ENCODE assay signal across 24 cellular contexts in genomic region chr10:112759519-112759918, GRCh38.
"Had no signal": no experiment of that assay in that cellular context is flagged by ENCODE, and none has a peak within 500 bp of the region (broad histone marks: within the 10 kb centered on the region; RNA-seq: fewer than 3 reads in every experiment).

No MANE protein-coding gene starts in this region.

- H3K4me1 ChIP-seq: adrenal gland had no signal

- FAIRE-seq: K562, TTC549 had no signal

- DNase-seq: activated CD4-positive, alpha-beta memory T cell treated with anti-CD3 and anti-CD28 coated beads for 36 hours; activated CD4-positive, alpha-beta T cell treated with anti-CD3 and anti-CD28 coated beads for 36 hours; activated CD4-positive, alpha-beta T cell treated with anti-CD3 and anti-CD28 coated beads, Interleukin-2, amount 10 ng/mL, durations not matched to agents 7 days and 5 days; activated CD8-positive, alpha-beta memory T cell treated with anti-CD3 and anti-CD28 coated beads, Interleukin-2, amount 50 U/mL, for 4 hours; activated gamma-delta T cell treated with Interleukin-2 at 50 U/mL for 16 hours; activated naive CD4-positive, alpha-beta T cell treated with anti-CD3 and anti-CD28 coated beads for 36 hours; activated T-cell treated with anti-CD3 and anti-CD28 coated beads for 4 hours; activated T-cell treated with anti-CD3 and anti-CD28 coated beads, Interleukin-2, amount 50 U/mL, for 4 hours; adrenal gland; NCI-H1105; NCI-H1417 treated with DMSO at 0.1 percent for 48 hours; NCI-H187 treated with DMSO at 0.1 percent for 48 hours; NCI-H2081 treated with DMSO at 0.1 percent for 48 hours; NCI-H345; NCI-H524 treated with DMSO at 0.1 percent for 48 hours; SHP77 had no signal

- H3K36me3 ChIP-seq: adrenal gland, SJCRH30 had no signal

- ATAC-seq: activated CD4-positive, alpha-beta T cell treated with anti-CD3 and anti-CD28 coated beads for 36 hours; activated CD4-positive, CD25-positive, alpha-beta regulatory T cell treated with anti-CD3 and anti-CD28 coated beads, Interleukin-2, amount 50 U/mL, for 24 hours; activated naive CD4-positive, alpha-beta T cell treated with anti-CD3 and anti-CD28 coated beads, Interleukin-2, amount 50 U/mL, for 72 hours; activated T-cell treated with anti-CD3 and anti-CD28 coated beads, Interleukin-2, amount 50 U/mL, for 4 hours; K562; Panc1; WTC11 had no signal

- H3K27ac ChIP-seq: adrenal gland, SJCRH30, SK-N-MC had no signal

- H3K27me3 ChIP-seq: adrenal gland, SJCRH30 had no signal

- H3K9me3 ChIP-seq: adrenal gland, SJCRH30 had no signal

- H3K4me3 ChIP-seq: adrenal gland, K562, SJCRH30, SK-N-MC had no signal
